Comparison of ENCODE assay signal across 13 cellular contexts in the genomic region with DNA sequence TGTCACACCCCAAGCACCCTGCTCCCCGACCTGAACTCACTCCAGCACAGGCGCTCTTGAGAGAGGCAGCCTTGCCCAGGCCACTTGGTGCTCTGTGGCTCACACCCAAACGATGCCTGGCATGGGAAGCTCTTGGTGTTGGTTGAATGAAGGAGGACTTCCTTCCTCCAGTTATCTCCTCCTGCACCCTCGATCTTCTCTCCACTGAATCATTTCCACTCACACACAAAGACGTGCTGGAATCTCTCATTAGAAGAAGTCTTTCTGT.
"Had no signal": no experiment of that assay in that cellular context is flagged by ENCODE, and none has a peak within 500 bp of the region (broad histone marks: within the 10 kb centered on the region; RNA-seq: fewer than 3 reads in every experiment).

No MANE protein-coding gene starts in this region.

- H3K27me3 Mint-ChIP-seq: activated CD8-positive, alpha-beta T cell treated with anti-CD3 and anti-CD28 coated beads for 36 hours; stimulated activated memory B cell treated with anti-CD40 and anti-IgM and Interleukin-4, amounts not matched to agents 10 μg/mL and 1 μg/mL and 100 μg/mL, for 72 hours had no signal

- H3K4me1 Mint-ChIP-seq: endodermal cell; neural crest cell; stimulated activated memory B cell treated with anti-CD40 and anti-IgM and Interleukin-4, amounts not matched to agents 10 μg/mL and 1 μg/mL and 100 μg/mL, for 72 hours had no signal

- H3K9me3 Mint-ChIP-seq: activated CD8-positive, alpha-beta T cell treated with anti-CD3 and anti-CD28 coated beads for 36 hours; endodermal cell; neural crest cell had no signal

- H3K4me3 Mint-ChIP-seq: activated CD8-positive, alpha-beta T cell treated with anti-CD3 and anti-CD28 coated beads for 36 hours; endodermal cell; neural crest cell; stimulated activated memory B cell treated with anti-CD40 and anti-IgM and Interleukin-4, amounts not matched to agents 10 μg/mL and 1 μg/mL and 100 μg/mL, for 72 hours had no signal

- ATAC-seq: activated CD4-positive, CD25-positive, alpha-beta regulatory T cell treated with anti-CD3 and anti-CD28 coated beads, Interleukin-2, amount 50 U/mL, for 24 hours; activated CD8-positive, alpha-beta T cell treated with anti-CD3 and anti-CD28 coated beads for 36 hours; gastroesophageal sphincter; heart right ventricle; left cardiac atrium; lower lobe of right lung; stimulated activated memory B cell treated with anti-CD40 and anti-IgM and Interleukin-4, amounts not matched to agents 10 μg/mL and 1 μg/mL and 100 μg/mL, for 72 hours had no signal

- DNase-seq: activated naive CD4-positive, alpha-beta T cell treated with Interleukin-2 at 50 U/mL for 16 hours; dermis blood vessel endothelial cell; endodermal cell; heart right ventricle; left cardiac atrium; lower lobe of right lung; midbrain; ovary had no signal

- H3K27ac Mint-ChIP-seq: activated CD8-positive, alpha-beta T cell treated with anti-CD3 and anti-CD28 coated beads for 36 hours; endodermal cell; stimulated activated memory B cell treated with anti-CD40 and anti-IgM and Interleukin-4, amounts not matched to agents 10 μg/mL and 1 μg/mL and 100 μg/mL, for 72 hours had no signal
